Comparison of ENCODE assay signal across 30 cellular contexts in the genomic region with DNA sequence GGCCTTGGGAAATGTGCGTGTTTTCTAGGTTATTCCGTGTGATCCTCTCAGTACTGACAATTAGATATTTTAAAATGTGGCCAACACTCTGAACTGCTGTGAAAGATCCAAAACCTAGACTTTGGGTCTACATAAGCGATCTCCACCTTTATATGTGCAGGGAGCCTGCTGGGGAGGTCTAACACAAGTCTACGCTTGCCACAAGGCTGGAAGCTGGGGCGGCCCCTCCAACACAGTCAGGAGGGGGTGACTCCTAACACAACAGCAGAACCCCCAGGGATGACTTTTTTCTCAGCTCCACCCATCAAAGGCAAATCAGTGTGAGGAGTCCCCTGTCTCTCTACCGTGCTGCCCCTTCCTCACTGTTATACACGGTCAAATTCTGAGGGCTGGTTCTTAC.
"Had no signal": no experiment of that assay in that cellular context is flagged by ENCODE, and none has a peak within 500 bp of the region (broad histone marks: within the 10 kb centered on the region; RNA-seq: fewer than 3 reads in every experiment).

No MANE protein-coding gene starts in this region.

- DNase-seq: naive thymus-derived CD4-positive, alpha-beta T cell; natural killer cell; nucleus accumbens; ovary; posterior cingulate gyrus; psoas muscle; right cardiac atrium; right lobe of liver; sigmoid colon; small intestine; stimulated activated CD4-positive, alpha-beta T cell treated with anti-CD3 and anti-CD28 coated beads, Interleukin-15, amount 100 ng/mL, for 24 hours; stimulated activated CD4-positive, alpha-beta T cell treated with anti-CD3 and anti-CD28 coated beads, Interleukin-2, amount 100 ng/mL, for 24 hours; stimulated activated CD4-positive, alpha-beta T cell treated with anti-CD3 and anti-CD28 coated beads, Interleukin-2, amount 100 ng/mL, for 48 hours; stimulated activated CD4-positive, alpha-beta T cell treated with anti-CD3 and anti-CD28 coated beads, Interleukin-4, amount 100 ng/mL, for 24 hours; stimulated activated naive CD4-positive, alpha-beta T cell; stimulated activated naive CD8-positive, alpha-beta T cell treated with anti-CD3 and anti-CD28 coated beads, Interleukin-15, amount 100 ng/mL, for 72 hours; stimulated activated naive CD8-positive, alpha-beta T cell treated with anti-CD3 and anti-CD28 coated beads, Interleukin-15, Interleukin-2, amounts not matched to agents 100 U/mL and 50 U/mL, for 24 hours; substantia nigra; testis; tibial artery; transverse colon; upper lobe of left lung had no signal

- H3K4me1 Mint-ChIP-seq: naive thymus-derived CD4-positive, alpha-beta T cell; natural killer cell; nephron; neural progenitor cell; stimulated activated effector memory CD8-positive, alpha-beta T cell treated with anti-CD3 and anti-CD28 coated beads, Interleukin-12 subunit alpha, Interleukin-12 subunit beta, amount 100 ng/mL, for 72 hours; stimulated activated naive CD8-positive, alpha-beta T cell treated with anti-CD3 and anti-CD28 coated beads, Interleukin-15, amount 100 ng/mL, for 72 hours had no signal

- H3K27me3 Mint-ChIP-seq: progenitor cell of endocrine pancreas; stimulated activated naive CD8-positive, alpha-beta T cell treated with anti-CD3 and anti-CD28 coated beads, Interleukin-15, amount 100 ng/mL, for 72 hours had no signal

- H3K36me3 ChIP-seq: neural progenitor cell, neutrophil, ovary, right lobe of liver, sigmoid colon, suprapubic skin, tibial artery, transverse colon, upper lobe of left lung, vagina had no signal

- H3K27ac ChIP-seq: neural progenitor cell, neutrophil, ovary, parathyroid adenoma, psoas muscle, right lobe of liver, sigmoid colon, suprapubic skin, testis, tibial artery, transverse colon, upper lobe of left lung, vagina had no signal

- H3K4me3 ChIP-seq: neural progenitor cell, ovary, psoas muscle, right lobe of liver, sigmoid colon, suprapubic skin, testis, tibial artery, transverse colon, upper lobe of left lung, vagina had no signal

- H3K36me3 Mint-ChIP-seq: naive thymus-derived CD4-positive, alpha-beta T cell; natural killer cell; neural progenitor cell; stimulated activated effector memory CD8-positive, alpha-beta T cell treated with anti-CD3 and anti-CD28 coated beads, Interleukin-12 subunit alpha, Interleukin-12 subunit beta, amount 100 ng/mL, for 72 hours had no signal

- H3K4me3 Mint-ChIP-seq: naive thymus-derived CD4-positive, alpha-beta T cell; natural killer cell; nephron; neural progenitor cell; stimulated activated effector memory CD8-positive, alpha-beta T cell treated with anti-CD3 and anti-CD28 coated beads, Interleukin-12 subunit alpha, Interleukin-12 subunit beta, amount 100 ng/mL, for 72 hours; stimulated activated naive CD8-positive, alpha-beta T cell treated with anti-CD3 and anti-CD28 coated beads, Interleukin-15, amount 100 ng/mL, for 72 hours had no signal

- H3K9me3 ChIP-seq: neutrophil, ovary, psoas muscle, sigmoid colon, suprapubic skin, testis, upper lobe of left lung, vagina had no signal

- ATAC-seq: naive thymus-derived CD4-positive, alpha-beta T cell; natural killer cell; psoas muscle; right cardiac atrium; right lobe of liver; stimulated activated effector memory CD8-positive, alpha-beta T cell treated with anti-CD3 and anti-CD28 coated beads, Interleukin-12 subunit alpha, Interleukin-12 subunit beta, amount 100 ng/mL, for 72 hours; stimulated activated naive CD8-positive, alpha-beta T cell treated with anti-CD3 and anti-CD28 coated beads, Interleukin-15, amount 100 ng/mL, for 72 hours; stimulated activated naive CD8-positive, alpha-beta T cell treated with anti-CD3 and anti-CD28 coated beads, Interleukin-15, Interleukin-2, amounts not matched to agents 100 U/mL and 50 U/mL, for 24 hours had no signal

- H3K4me1 ChIP-seq: neural progenitor cell, parathyroid adenoma, psoas muscle, right lobe of liver, sigmoid colon, suprapubic skin, testis, tibial artery, transverse colon, upper lobe of left lung, vagina had no signal

- H3K27ac Mint-ChIP-seq: naive thymus-derived CD4-positive, alpha-beta T cell; natural killer cell; nephron; neural progenitor cell; progenitor cell of endocrine pancreas; stimulated activated effector memory CD8-positive, alpha-beta T cell treated with anti-CD3 and anti-CD28 coated beads, Interleukin-12 subunit alpha, Interleukin-12 subunit beta, amount 100 ng/mL, for 72 hours; stimulated activated naive CD8-positive, alpha-beta T cell treated with anti-CD3 and anti-CD28 coated beads, Interleukin-15, amount 100 ng/mL, for 72 hours had no signal

- H3K27me3 ChIP-seq: neural progenitor cell, neutrophil, ovary, right lobe of liver, sigmoid colon, suprapubic skin, testis, tibial artery, transverse colon, upper lobe of left lung, vagina had no signal
